In the genomic region with DNA sequence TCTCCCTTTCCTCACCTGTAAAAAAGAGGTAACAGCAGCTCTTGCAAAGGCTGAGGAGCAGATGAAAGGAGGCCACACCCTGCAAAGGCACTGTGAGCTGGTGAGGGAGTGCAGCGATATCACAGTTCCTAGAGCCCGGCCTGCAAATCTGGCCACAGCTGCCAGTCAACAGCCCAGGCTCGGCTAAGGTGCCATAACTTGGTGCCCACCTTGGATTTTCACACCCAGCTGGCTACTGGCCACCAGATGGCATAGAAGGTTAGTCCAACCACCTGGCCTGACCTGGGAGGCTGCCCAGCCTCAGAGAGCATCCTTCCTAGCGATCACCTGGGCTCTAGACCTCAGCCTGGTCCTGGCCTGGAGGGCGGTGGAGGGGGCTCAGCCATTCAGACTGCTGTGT, we compare ENCODE assay signal across 32 cellular contexts. TPM values are rescaled to one million over a fixed set of nuclear protein-coding genes. Genes with fewer than 3 reads are reported as not detected.
DNase-seq lines count a peak whose midpoint lies in the region; ATAC-seq, FAIRE-seq and TF ChIP-seq lines count a peak whose summit lies in the region.
"Had no signal": no experiment of that assay in that cellular context is flagged by ENCODE, and none has a peak within 500 bp of the region (broad histone marks: within the 10 kb centered on the region; RNA-seq: fewer than 3 reads in every experiment).

No MANE protein-coding gene starts in this region.

- H2BK120ac ChIP-seq in neuronal stem cell (ENCODE audit: low read depth, low read length), result no peak overlapping the region

- no peak overlapping the region for H3K4me3 Mint-ChIP-seq in activated naive CD4-positive, alpha-beta T cell treated with anti-CD3 and anti-CD28 coated beads for 36 hours
- no peak overlapping the region for H3K4me3 Mint-ChIP-seq in stimulated activated effector memory CD8-positive, alpha-beta T cell treated with anti-CD3 and anti-CD28 coated beads, Interleukin-12 subunit alpha, Interleukin-12 subunit beta, amount 100 ng/mL, for 72 hours
- H3K4me3 Mint-ChIP-seq: activated CD4-positive, alpha-beta memory T cell treated with anti-CD3 and anti-CD28 coated beads, Interleukin-2, amount 10 ng/mL, durations not matched to agents 7 days and 5 days; activated T-helper 17 cell treated with anti-CD3 and anti-CD28 coated beads, Interleukin-2, amount 50 U/mL, for 72 hours; effector memory CD8-positive, alpha-beta T cell; IgD-negative memory B cell; neural crest cell had no signal

- no peak overlapping the region for H4K91ac ChIP-seq in neuronal stem cell (ENCODE audit: low read depth, low read length, poor library complexity)

- DNase-seq in activated naive CD4-positive, alpha-beta T cell treated with anti-CD3 and anti-CD28 coated beads for 36 hours, result peak; percentile 6
- no peak for DNase-seq in activated naive CD4-positive, alpha-beta T cell treated with Interleukin-2 at 50 U/mL for 16 hours
- DNase-seq in bronchial epithelial cell (ENCODE audit: low read depth) (no peak), neuronal stem cell (ENCODE audit: low spot score) (no peak), NOMO-1 (lab: John Stamatoyannopoulos, UW; ENCODE audit: unreplicated experiment in 2 of 2) (no peak), coronary artery (ENCODE audit: low spot score) (no peak)
- DNase-seq in stimulated activated effector memory CD8-positive, alpha-beta T cell treated with anti-CD3 and anti-CD28 coated beads, Interleukin-12 subunit alpha, Interleukin-12 subunit beta, amount 100 ng/mL, for 72 hours (ENCODE audit: low spot score in 2 of 2), result no peak
- DNase-seq: activated CD4-positive, alpha-beta memory T cell treated with anti-CD3 and anti-CD28 coated beads, Interleukin-2, amount 10 ng/mL, durations not matched to agents 7 days and 5 days; activated CD4-positive, alpha-beta T cell treated with anti-CD3 and anti-CD28 coated beads for 1 hour; activated CD8-positive, alpha-beta memory T cell treated with anti-CD3 and anti-CD28 coated beads, Interleukin-2, amount 50 U/mL, for 48 hours; anterior cingulate cortex; colonic mucosa; COR-L47; effector memory CD8-positive, alpha-beta T cell; foreskin keratinocyte; heart right ventricle; NCI-H1105; NCI-H2081 treated with DMSO at 0.1 percent for 48 hours; NCI-H510A treated with DMSO at 0.1 percent for 48 hours; stimulated activated naive CD4-positive, alpha-beta T cell treated with Interleukin-2 at 50 U/mL for 16 hours had no signal

- peak; percentile 37 for TF ChIP-seq RAD21 in Ishikawa (IDR thresholded peaks at IDR 0.05; ENCODE audit: low read depth)

- H2BK5ac ChIP-seq in neuronal stem cell (ENCODE audit: low read length), result no peak overlapping the region

- no peaks in the 10 kb centered on the region for H3K79me1 ChIP-seq in neuronal stem cell (ENCODE audit: low read depth, low read length)

- no peak for TF ChIP-seq EP300 in Ishikawa (IDR thresholded peaks at IDR 0.05; ENCODE audit: borderline replicate concordance)

- peak overlapping the region; percentile 8 for H3K18ac ChIP-seq in neuronal stem cell (ENCODE audit: low read length)

- no peak overlapping the region for H4K8ac ChIP-seq in neuronal stem cell (ENCODE audit: low read depth, low read length)

- no peak overlapping the region for H3K4ac ChIP-seq in neuronal stem cell (ENCODE audit: low read length)

- H2AK5ac ChIP-seq in neuronal stem cell (ENCODE audit: low read depth, low read length), result peak overlapping the region; percentile 20

- no peak overlapping the region for H2BK12ac ChIP-seq in neuronal stem cell (ENCODE audit: low read length)

- no peaks in the 10 kb centered on the region for H3K4me1 Mint-ChIP-seq in activated naive CD4-positive, alpha-beta T cell treated with anti-CD3 and anti-CD28 coated beads for 36 hours (ENCODE audit: low read depth)
- H3K4me1 Mint-ChIP-seq in stimulated activated effector memory CD8-positive, alpha-beta T cell treated with anti-CD3 and anti-CD28 coated beads, Interleukin-12 subunit alpha, Interleukin-12 subunit beta, amount 100 ng/mL, for 72 hours, result no peaks in the 10 kb centered on the region
- H3K4me1 Mint-ChIP-seq: activated CD4-positive, alpha-beta memory T cell treated with anti-CD3 and anti-CD28 coated beads, Interleukin-2, amount 10 ng/mL, durations not matched to agents 7 days and 5 days; activated T-helper 17 cell treated with anti-CD3 and anti-CD28 coated beads, Interleukin-2, amount 50 U/mL, for 72 hours; IgD-negative memory B cell; neural crest cell had no signal

- no peaks in the 10 kb centered on the region for H3K36me3 Mint-ChIP-seq in activated naive CD4-positive, alpha-beta T cell treated with anti-CD3 and anti-CD28 coated beads for 36 hours (ENCODE audit: low read depth)
- no peaks in the 10 kb centered on the region for H3K36me3 Mint-ChIP-seq in stimulated activated effector memory CD8-positive, alpha-beta T cell treated with anti-CD3 and anti-CD28 coated beads, Interleukin-12 subunit alpha, Interleukin-12 subunit beta, amount 100 ng/mL, for 72 hours
- H3K36me3 Mint-ChIP-seq: activated naive CD4-positive, alpha-beta T cell treated with anti-CD3 and anti-CD28 coated beads, Interleukin-2, amount 50 U/mL, for 72 hours; IgD-negative memory B cell had no signal

- H3K23ac ChIP-seq in neuronal stem cell (ENCODE audit: low read depth, low read length, poor library complexity), result no peak overlapping the region

- no peaks in the 10 kb centered on the region for H3K4me1 ChIP-seq in neuronal stem cell (ENCODE audit: control insufficient read depth in 2 of 2, insufficient read depth in 1 of 2, low read depth in 1 of 2, low read length in 2 of 2)
- H3K4me1 ChIP-seq: BLaER1, colonic mucosa, foreskin keratinocyte, heart right ventricle had no signal

- no peaks in the 10 kb centered on the region for H3K9me3 Mint-ChIP-seq in activated naive CD4-positive, alpha-beta T cell treated with anti-CD3 and anti-CD28 coated beads for 36 hours
- H3K9me3 Mint-ChIP-seq in stimulated activated effector memory CD8-positive, alpha-beta T cell treated with anti-CD3 and anti-CD28 coated beads, Interleukin-12 subunit alpha, Interleukin-12 subunit beta, amount 100 ng/mL, for 72 hours, result no peaks in the 10 kb centered on the region
- H3K9me3 Mint-ChIP-seq: activated CD4-positive, alpha-beta memory T cell treated with anti-CD3 and anti-CD28 coated beads, Interleukin-2, amount 10 ng/mL, durations not matched to agents 7 days and 5 days; activated naive CD4-positive, alpha-beta T cell treated with anti-CD3 and anti-CD28 coated beads, Interleukin-2, amount 50 U/mL, for 72 hours; activated T-helper 17 cell treated with anti-CD3 and anti-CD28 coated beads, Interleukin-2, amount 50 U/mL, for 72 hours; effector memory CD8-positive, alpha-beta T cell; IgD-negative memory B cell; neural crest cell had no signal

- peak overlapping the region; percentile 25 for H3K14ac ChIP-seq in neuronal stem cell (ENCODE audit: low read length)

- H2BK15ac ChIP-seq in neuronal stem cell (ENCODE audit: low read length), result no peak overlapping the region

- H3K4me3 ChIP-seq in bronchial epithelial cell (ENCODE audit: low read depth, low read length), result no peak overlapping the region
- no peak overlapping the region for H3K4me3 ChIP-seq in neuronal stem cell (ENCODE audit: low read length in 2 of 2)
- no peak overlapping the region for H3K4me3 ChIP-seq in coronary artery
- H3K4me3 ChIP-seq: BLaER1, colonic mucosa, heart right ventricle had no signal

- H3K9ac ChIP-seq in neuronal stem cell (ENCODE audit: low read depth, low read length, poor library complexity), result no peak overlapping the region
- H3K9ac ChIP-seq: BLaER1 had no signal

- H3K36me3 ChIP-seq in bronchial epithelial cell (ENCODE audit: control insufficient read depth, insufficient read depth, low read length), result no peaks in the 10 kb centered on the region
- H3K36me3 ChIP-seq in neuronal stem cell (replicated peaks in 1 of 2; ENCODE audit: control insufficient read depth in 2 of 2, insufficient read depth in 2 of 2, low read length in 2 of 2), result no peaks in the 10 kb centered on the region
- H3K36me3 ChIP-seq: BLaER1, colonic mucosa, heart right ventricle had no signal

- CTCF ChIA-PET in activated naive CD4-positive, alpha-beta T cell treated with anti-CD3 and anti-CD28 coated beads for 36 hours (lab: Charles Lee), result interaction anchor here (0.9 kb wide), 1 partner anchor 49 kb away, joined by 3 read pairs; no protein-coding TSS in a partner anchor

- no peak overlapping the region for H2AFZ ChIP-seq in neuronal stem cell (ENCODE audit: low read length)

- FAIRE-seq in bronchial epithelial cell (lab: Jason Lieb, UNC), result no peak
- FAIRE-seq: GM12892, TTC549 had no signal

- H3K27me3 ChIP-seq in bronchial epithelial cell (ENCODE audit: control insufficient read depth, insufficient read depth, low read length) (peaks cover 7% of the 10 kb centered on the region), neuronal stem cell (ENCODE audit: control insufficient read depth in 3 of 3, insufficient read depth in 3 of 3, low read depth in 1 of 3, low read length in 3 of 3) (peaks cover 0 to 8% (median 0%) of the 10 kb centered on the region in 3 experiments)
- H3K27me3 ChIP-seq: BLaER1, colonic mucosa had no signal

- no peaks in the 10 kb centered on the region for H3K9me3 ChIP-seq in neuronal stem cell (replicated peaks in 1 of 2; ENCODE audit: control insufficient read depth in 2 of 2, insufficient read depth in 1 of 2, low read depth in 1 of 2, low read length in 2 of 2)
- H3K9me3 ChIP-seq: BLaER1, colonic mucosa, heart right ventricle had no signal

- WGBS in neuronal stem cell (ENCODE audit: extremely low coverage in 2 of 2, insufficient read length in 2 of 2, insufficient replicate concordance in 1 of 2), 2 donors, result no CpG with 5 or more reads among the region's 5 CpGs

- TF ChIP-seq CTCF in bronchial epithelial cell (IDR thresholded peaks at IDR 0.05; ENCODE audit: insufficient read depth, low read length, severe bottlenecking) (peak; percentile 1), coronary artery (IDR thresholded peaks at IDR 0.05) (no peak)

- H3K27ac Mint-ChIP-seq in activated naive CD4-positive, alpha-beta T cell treated with anti-CD3 and anti-CD28 coated beads for 36 hours, result no peak overlapping the region
- no peak overlapping the region for H3K27ac Mint-ChIP-seq in stimulated activated effector memory CD8-positive, alpha-beta T cell treated with anti-CD3 and anti-CD28 coated beads, Interleukin-12 subunit alpha, Interleukin-12 subunit beta, amount 100 ng/mL, for 72 hours
- H3K27ac Mint-ChIP-seq: activated CD4-positive, alpha-beta memory T cell treated with anti-CD3 and anti-CD28 coated beads, Interleukin-2, amount 10 ng/mL, durations not matched to agents 7 days and 5 days; activated naive CD4-positive, alpha-beta T cell treated with anti-CD3 and anti-CD28 coated beads, Interleukin-2, amount 50 U/mL, for 72 hours; activated T-helper 17 cell treated with anti-CD3 and anti-CD28 coated beads, Interleukin-2, amount 50 U/mL, for 72 hours; effector memory CD8-positive, alpha-beta T cell; IgD-negative memory B cell had no signal

- intact Hi-C loops in activated naive CD4-positive, alpha-beta T cell treated with anti-CD3 and anti-CD28 coated beads for 36 hours (cut with micrococcal nuclease), result no loop called here

- peaks cover 6% of the 10 kb centered on the region for H3K27me3 Mint-ChIP-seq in activated naive CD4-positive, alpha-beta T cell treated with anti-CD3 and anti-CD28 coated beads for 36 hours (ENCODE audit: low read depth)

- no peak for ATAC-seq in stimulated activated effector memory CD8-positive, alpha-beta T cell treated with anti-CD3 and anti-CD28 coated beads, Interleukin-12 subunit alpha, Interleukin-12 subunit beta, amount 100 ng/mL, for 72 hours
- ATAC-seq: activated naive CD4-positive, alpha-beta T cell treated with anti-CD3 and anti-CD28 coated beads, Interleukin-2, amount 50 U/mL, for 72 hours; activated T-helper 17 cell treated with anti-CD3 and anti-CD28 coated beads, Interleukin-2, amount 50 U/mL, for 72 hours; effector memory CD8-positive, alpha-beta T cell; esophagus mucosa; foreskin keratinocyte; sciatic nerve had no signal

- H3K27ac ChIP-seq in neuronal stem cell (replicated peaks; ENCODE audit: low read length) (no peak overlapping the region), coronary artery (no peak overlapping the region)
- H3K27ac ChIP-seq: BLaER1, colonic mucosa, foreskin keratinocyte, heart right ventricle had no signal

- H3K4me2 ChIP-seq in neuronal stem cell (ENCODE audit: insufficient read depth, low read length, poor library complexity, severe bottlenecking), result no peak overlapping the region
- H3K4me2 ChIP-seq: BLaER1 had no signal

RNA-seq across cellular contexts. Expression of a gene that starts 46.8 kb away (rescaled TPM):
- total RNA-seq in activated naive CD4-positive, alpha-beta T cell treated with anti-CD3 and anti-CD28 coated beads for 36 hours, result not detected
- not detected in 2 replicates for total RNA-seq in bronchial epithelial cell
- polyA plus RNA-seq in neuronal stem cell (2013, experiment 1 of 2), result 0.52 TPM
- polyA plus RNA-seq in neuronal stem cell (2013, experiment 2 of 2), result 0.51 TPM
- total RNA-seq: activated naive CD4-positive, alpha-beta T cell treated with anti-CD3 and anti-CD28 coated beads, Interleukin-2, amount 50 U/mL, for 72 hours; activated T-helper 17 cell treated with anti-CD3 and anti-CD28 coated beads, Interleukin-2, amount 50 U/mL, for 72 hours; foreskin keratinocyte; kidney epithelial cell; RPMI7951 had no signal
- polyA plus RNA-seq: foreskin keratinocyte, IgD-negative memory B cell had no signal
